In genomic region chr3:30319713-30320112, GRCh38 we compare ENCODE assay signal across 8 cellular contexts.
DNase-seq lines count a peak whose midpoint lies in the region; FAIRE-seq and TF ChIP-seq lines count a peak whose summit lies in the region.

No MANE protein-coding gene starts in this region.

- no peaks in the 10 kb centered on the region for H3K4me1 Mint-ChIP-seq in glutamatergic neuron (ENCODE audit: low read depth, unreplicated experiment)

- no peaks in the 10 kb centered on the region for H3K9me3 Mint-ChIP-seq in glutamatergic neuron (ENCODE audit: unreplicated experiment)

- H3K36me3 Mint-ChIP-seq in glutamatergic neuron (ENCODE audit: unreplicated experiment), result no peaks in the 10 kb centered on the region

- peak; percentile 53 for TF ChIP-seq CTCF in fibroblast of villous mesenchyme (IDR thresholded peaks at IDR 0.05; ENCODE audit: insufficient read depth, low read depth, low read length)
- peak in 3 of 4 experiments; percentile 20 to 37 (median 24) for TF ChIP-seq CTCF in sigmoid colon (IDR thresholded peaks at IDR 0.05)
- no peak for TF ChIP-seq CTCF in glutamatergic neuron (IDR thresholded peaks at IDR 0.05; ENCODE audit: partially characterized antibody, unreplicated experiment)

- intact Hi-C loops in sigmoid colon (cut with DNase I), result no loop called here

- no peak overlapping the region for H3K4me3 ChIP-seq in fibroblast of villous mesenchyme (ENCODE audit: low read depth, low read length)
- H3K4me3 ChIP-seq in sigmoid colon, result no peak overlapping the region

- H3K27ac ChIP-seq in sigmoid colon, result no peak overlapping the region

- H3K9me3 ChIP-seq in sigmoid colon, result peaks cover 0 to 7% (median 5%) of the 10 kb centered on the region in 4 donors

- no peak overlapping the region for H3K4me3 Mint-ChIP-seq in glutamatergic neuron (ENCODE audit: unreplicated experiment)

- no peak overlapping the region for H3K27ac Mint-ChIP-seq in glutamatergic neuron (ENCODE audit: unreplicated experiment)

- H3K27me3 Mint-ChIP-seq in glutamatergic neuron (ENCODE audit: unreplicated experiment), result peaks cover 2% of the 10 kb centered on the region

- DNase-seq in ELF-1 (ENCODE audit: low read depth, low spot score) (peak; percentile 28), H54 (ENCODE audit: insufficient read length, low spot score) (peak; percentile 9), NCI-H2029 treated with DMSO at 0.1 percent for 48 hours (lab: John Stamatoyannopoulos, UW) (peak; percentile 77), fibroblast of villous mesenchyme (ENCODE audit: low read depth) (peak; percentile 56), sigmoid colon (no peak), glutamatergic neuron (no peak), NCI-H774 (lab: John Stamatoyannopoulos, UW) (no peak)
- DNase-seq in activated CD8-positive, alpha-beta memory T cell treated with anti-CD3 and anti-CD28 coated beads, Interleukin-2, amount 50 U/mL, for 4 hours, result peak; percentile 29

- TF ChIP-seq EP300 in sigmoid colon (IDR thresholded peaks at IDR 0.05), result no peak

- TF ChIP-seq POLR2A in H54 (IDR thresholded peaks at IDR 0.05; ENCODE audit: low read depth, low read length) (no peak), sigmoid colon (IDR thresholded peaks at IDR 0.05) (no peak)

- H3K4me1 ChIP-seq in sigmoid colon, result peaks cover 0 to 8% (median 7%) of the 10 kb centered on the region in 4 donors

- peak; percentile 97 for FAIRE-seq in H54 (lab: Jason Lieb, UNC)

- H3K36me3 ChIP-seq in sigmoid colon, result no peaks in the 10 kb centered on the region

- no peaks in the 10 kb centered on the region for H3K27me3 ChIP-seq in sigmoid colon

Comparison
In these comparisons a context has a peak if more than half of its experiments do, and no peak if none do; other contexts are left out.
1. DNase-seq: peak in ELF-1 (single experiment), H54 (single experiment), NCI-H2029 treated with DMSO at 0.1 percent for 48 hours (single experiment), activated CD8-positive, alpha-beta memory T cell treated with anti-CD3 and anti-CD28 coated beads, Interleukin-2, amount 50 U/mL, for 4 hours (single experiment) and fibroblast of villous mesenchyme (single experiment); none in sigmoid colon (single experiment), glutamatergic neuron (single experiment) and NCI-H774 (single experiment).